ENCODE assay signal across 1 cellular context in the genomic region with DNA sequence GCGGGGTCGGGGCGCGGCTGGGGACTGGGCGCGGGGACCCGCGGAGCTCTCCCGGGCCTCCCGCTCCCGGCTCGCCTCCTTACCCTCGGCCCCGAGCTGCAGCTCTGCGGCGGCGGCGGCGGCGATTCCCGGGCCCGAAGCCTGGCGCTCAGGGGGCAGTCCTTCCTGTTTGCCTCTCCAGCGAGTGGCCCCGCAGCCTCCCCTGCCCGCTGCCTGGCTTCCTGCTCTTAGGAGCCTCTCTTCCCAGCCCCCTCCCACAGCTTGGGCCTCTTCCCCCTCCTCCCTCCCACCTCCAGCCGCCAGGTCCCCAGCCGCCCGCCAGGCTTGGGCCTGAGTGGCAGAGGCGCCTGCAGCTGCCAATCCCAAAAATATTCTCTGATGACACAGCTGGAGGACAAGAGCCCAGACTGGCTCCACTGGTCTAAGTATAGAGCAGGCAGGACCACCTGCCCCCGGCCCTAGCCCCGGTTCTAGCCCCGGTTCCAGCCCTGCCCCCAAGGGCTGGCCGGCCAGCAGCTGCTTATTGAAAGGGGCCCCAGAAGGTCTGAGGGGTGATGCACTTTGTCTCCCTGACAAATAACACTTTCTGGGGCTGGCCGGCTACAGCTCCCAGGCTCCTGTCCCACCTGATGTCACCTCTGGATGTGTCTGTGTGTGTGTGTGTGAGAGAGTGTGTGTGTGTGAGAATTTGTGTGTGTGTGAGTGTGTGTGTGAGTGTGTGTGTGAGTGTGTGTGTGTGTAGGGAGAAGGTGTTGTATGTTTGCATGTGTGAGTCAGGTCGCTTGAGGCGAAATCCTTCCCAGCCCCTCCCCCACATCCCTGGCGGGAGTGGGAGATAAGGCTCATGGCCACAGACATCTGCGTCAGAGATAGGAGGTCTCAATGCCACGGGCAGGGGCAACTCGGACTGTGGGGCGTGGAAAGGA.
A peak's percentile ranks its signal among the peaks of the same experiment; 100 is the strongest.
TF ChIP-seq lines count a peak whose summit lies in the region.

Gene OBSL1 (minus strand): TSS at position 229 of the 926 bp plus-strand sequence. CDS start 307 bp downstream, outside the sequence.

TF ChIP-seq in IMR-90, 13 proteins besides CTCF, POLR2A, EP300 and RAD21:
- TF ChIP-seq FOS (IDR thresholded peaks at IDR 0.05; ENCODE audit: low read depth, low read length) (0 out of 2 replicates have a peak, but pooled peaks have one; percentile 8), NFE2L2 (IDR thresholded peaks at IDR 0.05; ENCODE audit: low read depth, low read length) (no peak), MAZ (IDR thresholded peaks at IDR 0.05; ENCODE audit: borderline replicate concordance, low read depth, low read length) (0 out of 2 replicates have a peak, but pooled peaks have one; percentile 24)
